ENCODE assay signal across 8 cellular contexts in the genomic region with DNA sequence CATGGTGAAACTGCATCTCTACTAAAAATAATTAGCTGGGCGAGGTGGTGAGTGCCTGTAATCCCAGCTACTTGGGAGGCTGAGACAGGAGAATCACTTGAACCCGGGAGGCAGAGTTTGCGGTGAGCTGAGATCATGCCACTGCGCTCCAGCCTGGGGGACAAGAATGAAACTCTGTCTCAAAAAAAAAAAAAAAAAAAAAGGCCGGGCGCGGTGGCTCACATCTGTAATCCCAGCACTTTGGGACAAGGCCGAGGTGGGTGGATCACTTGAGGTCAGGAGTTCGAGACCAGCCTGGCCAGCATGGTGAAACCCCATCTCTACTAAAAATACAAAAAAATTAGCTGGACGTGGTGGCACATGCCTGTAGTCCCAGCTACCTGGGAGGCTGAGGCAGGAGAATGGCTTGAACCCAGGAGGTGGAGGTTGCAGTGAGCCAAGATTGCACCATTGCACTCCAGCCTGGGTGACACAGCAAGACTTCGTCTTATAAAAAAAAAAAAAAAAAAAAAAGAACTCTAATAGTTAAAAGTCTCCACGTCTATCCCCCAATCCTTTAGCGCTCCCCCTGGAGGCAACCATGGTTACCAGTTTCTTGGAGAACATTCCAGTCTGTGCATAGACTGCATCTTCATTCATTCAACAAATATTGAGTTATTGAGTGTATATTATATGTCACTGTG. TPM values are rescaled to one million over a fixed set of nuclear protein-coding genes. Genes with fewer than 3 reads are reported as not detected.
DNase-seq lines count a peak whose midpoint lies in the region; ATAC-seq, FAIRE-seq and TF ChIP-seq lines count a peak whose summit lies in the region.
"Not testable (repeated sequence)": the region's sequence is repeated elsewhere in the genome, so short reads cannot be mapped to it uniquely, and the experiment has no call there.

No MANE protein-coding gene starts in this region.

- not testable (repeated sequence) for H2AFZ ChIP-seq in HepG2 (ENCODE audit: low read length)

- intact Hi-C loops in adrenal gland (cut with DNase I) (loop anchor here in 1 of 2 donors (5.0 kb wide), 1 partner anchor 33 kb away; a partner anchor contains a TSS), esophagus squamous epithelium (cut with DNase I) (loop anchor here (5.0 kb wide), 1 partner anchor 33 kb away; a partner anchor contains a TSS), HepG2 (cut with micrococcal nuclease; ENCODE audit: unreplicated experiment) (loop anchor here (5.0 kb wide), 1 partner anchor 67 kb away; a partner anchor contains a TSS)
- intact Hi-C loops in gastrocnemius medialis (cut with DNase I; ENCODE audit: low total_unique reads) = not testable (repeated sequence)

- BruUV-seq in HepG2 (replicated peaks; lab: Mats Ljungman, UMichigan) = not testable (repeated sequence)

- not testable (repeated sequence) for H4K20me1 ChIP-seq in HepG2 (ENCODE audit: insufficient read depth, low read length)

- H3K9me3 ChIP-seq in adrenal gland (replicated peaks in 1 of 3); esophagus squamous epithelium; HepG2 (ENCODE audit: low read length); gastrocnemius medialis: not testable (repeated sequence)

- H3K4me1 ChIP-seq in adrenal gland (replicated peaks in 1 of 2) = peaks cover 16 to 20% of the 10 kb centered on the region in 2 donors
- peaks cover 18 to 47% (median 20%) of the 10 kb centered on the region in 3 donors for H3K4me1 ChIP-seq in esophagus squamous epithelium
- peaks cover 18% of the 10 kb centered on the region for H3K4me1 ChIP-seq in HepG2 (ENCODE audit: insufficient read depth, low read length)
- peaks cover 13 to 23% of the 10 kb centered on the region in 2 donors for H3K4me1 ChIP-seq in gastrocnemius medialis

- ATAC-seq in HepG2 = not testable (repeated sequence)
- ATAC-seq in gastrocnemius medialis = peak in 1 of 2 donors; percentile 21

- TF ChIP-seq RAD21 in HepG2 (CRISPR knock-in tag; IDR thresholded peaks at IDR 0.05) = not testable (repeated sequence)

- TF ChIP-seq CTCF in AG09309 (IDR thresholded peaks at IDR 0.05; ENCODE audit: control insufficient read depth, insufficient read depth, low read depth, low read length, missing control alignments) (peak; percentile 52), GM12875 (IDR thresholded peaks at IDR 0.05; ENCODE audit: borderline replicate concordance, insufficient read depth, low read depth, low read length) (peak; percentile 18; the same call in 1 of the 2 replicates), adrenal gland (IDR thresholded peaks at IDR 0.05) (peak; percentile 11 to 47 (median 36)), esophagus squamous epithelium (IDR thresholded peaks at IDR 0.05) (peak in 4 of 6 experiments; percentile 14 to 45 (median 34)), HepG2 (CRISPR knock-in tag; IDR thresholded peaks at IDR 0.05) (peak; percentile 49), gastrocnemius medialis (IDR thresholded peaks at IDR 0.05 in 4 of 5, conservative IDR thresholded peaks at IDR 0.05 in 1 of 5) (peak in 3 of 5 experiments; percentile 24 to 47 (median 32))

- not testable (repeated sequence) for H3K4me2 ChIP-seq in HepG2 (ENCODE audit: low read depth, low read length)

- TF ChIP-seq POLR2A in adrenal gland (IDR thresholded peaks at IDR 0.05); esophagus squamous epithelium (IDR thresholded peaks at IDR 0.05); HepG2 (IDR thresholded peaks at IDR 0.05; ENCODE audit: insufficient read depth in 1 of 2, low read depth in 2 of 2, low read length in 2 of 2); gastrocnemius medialis (IDR thresholded peaks at IDR 0.05): not testable (repeated sequence)

- TF ChIP-seq EP300 in HepG2 (IDR thresholded peaks at IDR 0.05; ENCODE audit: low read depth in 2 of 2, low read length in 2 of 2); HepG2 (CRISPR knock-in tag; IDR thresholded peaks at IDR 0.05; ENCODE audit: borderline replicate concordance): not testable (repeated sequence)

- CTCF ChIA-PET in HepG2 (lab: Yijun Ruan, JAX; ENCODE audit: low intra/inter-chr PET ratio, low total read pairs) = interaction anchor here (0.6 to 1.3 kb wide), 3 partner anchors 22 to 33 kb away, joined by 3 to 10 read pairs (median 4); a partner anchor contains a TSS

- FAIRE-seq in HepG2 (lab: Jason Lieb, UNC) = not testable (repeated sequence)

- POLR2A ChIA-PET in HepG2 (lab: Yijun Ruan, JAX) = interaction anchor here (1.5 to 4.2 kb wide), 3 partner anchors 22 to 34 kb away, joined by 4 to 34 read pairs (median 8); a partner anchor contains a TSS

- DNase-seq in AG09309 (ENCODE audit: low read depth) (peak; percentile 69), NCI-H1105 treated with DMSO at 0.1 percent for 48 hours (lab: John Stamatoyannopoulos, UW) (peak; percentile 2), SHP77 treated with DMSO at 0.1 percent for 48 hours (lab: John Stamatoyannopoulos, UW) (peak; percentile 37), adrenal gland (peak; percentile 65 to 86 (median 78)), HepG2 (ENCODE audit: low spot score) (peak; percentile 57)
- DNase-seq in esophagus squamous epithelium (lab: John Stamatoyannopoulos, UW); gastrocnemius medialis: not testable (repeated sequence)

- H3K36me3 ChIP-seq in adrenal gland (replicated peaks in 1 of 2); HepG2 (replicated peaks in 1 of 2; ENCODE audit: control insufficient read depth in 1 of 2, insufficient read depth in 2 of 2, low read length in 2 of 2); gastrocnemius medialis: not testable (repeated sequence)
- H3K36me3 ChIP-seq in esophagus squamous epithelium = peaks cover 0 to 31% (median 0%) of the 10 kb centered on the region in 3 donors

- not testable (repeated sequence) for H3K27ac ChIP-seq in adrenal gland; esophagus squamous epithelium; HepG2 (ENCODE audit: extremely low read length, insufficient read depth, low read length); gastrocnemius medialis

- H3K79me2 ChIP-seq in HepG2 (ENCODE audit: insufficient read depth, low read length) = not testable (repeated sequence)

- WGBS in adrenal gland, 4 donors = 54 to 63% (median 60%) methylated on average over 13 of the region's 13 CpGs
- WGBS in esophagus squamous epithelium, 2 donors = 63 to 66% methylated on average over 13 of the region's 13 CpGs
- WGBS in HepG2 (ENCODE audit: low lambda C conversion rate) = 63% methylated on average over 13 of the region's 13 CpGs

- in situ Hi-C loops in HepG2 (cut with HindIII; ENCODE audit: extremely low pct_ligation_motif_present, low pct_unique_long_range_greater_than_20kb) (loop anchor here (5.0 kb wide), 1 partner anchor 33 kb away; a partner anchor contains a TSS), gastrocnemius medialis (cut with MboI; ENCODE audit: low sequenced_read_pairs in 4 of 4) (loop anchor here in 1 of 4 donors (5.0 kb wide), 1 partner anchor 33 kb away; a partner anchor contains a TSS)

- H3K9ac ChIP-seq in HepG2 (ENCODE audit: insufficient read depth, low read depth, low read length) = not testable (repeated sequence)

- H3K27me3 ChIP-seq in adrenal gland; esophagus squamous epithelium; HepG2 (ENCODE audit: control insufficient read depth in 1 of 2, insufficient read depth in 2 of 2, low read length in 2 of 2); gastrocnemius medialis: not testable (repeated sequence)

- not testable (repeated sequence) for H3K4me3 ChIP-seq in AG09309 (ENCODE audit: control insufficient read depth, low read depth, low read length); GM12875 (ENCODE audit: low read depth, low read length); adrenal gland; esophagus squamous epithelium; HepG2 (replicated peaks in 1 of 3; ENCODE audit: insufficient read depth in 1 of 3, low read depth in 2 of 3, low read length in 3 of 3); gastrocnemius medialis

RNA-seq across cellular contexts. Expression of a gene that starts 2.1 kb away (rescaled TPM):
- total RNA-seq in adrenal gland (not detected), esophagus squamous epithelium (not detected), HepG2 (2016; rRNA removed; fragmentation: Illumina TruSeq; extraction: Trizol) (0.29 TPM in 1 of 2 replicates, not detected in the other), gastrocnemius medialis (not detected)
- polyA plus RNA-seq in adrenal gland (not detected), HepG2 (2011; rRNA removed) (not detected in 2 replicates)
- not detected in 2 replicates for total RNA-seq in HepG2 (2016; cell fraction: cytosol; rRNA removed; fragmentation: Illumina TruSeq; extraction: Trizol; ENCODE audit: low read depth)
- 0.32 TPM in 1 of 2 replicates, not detected in the other for total RNA-seq in HepG2 (2016; cell fraction: insoluble cytoplasmic fraction; rRNA removed; fragmentation: Illumina TruSeq; extraction: Trizol)
- not detected in 2 replicates for total RNA-seq in HepG2 (2016; cell fraction: membrane; rRNA removed; fragmentation: Illumina TruSeq; extraction: Trizol)
- total RNA-seq in HepG2 (2016; cell fraction: nucleus; rRNA removed; fragmentation: Illumina TruSeq; extraction: Trizol) = 1.1 and 1.3 TPM in 2 replicates
- polyA plus RNA-seq in HepG2 (2011; cell fraction: cytosol; rRNA removed) = not detected in 2 replicates
- polyA plus RNA-seq in HepG2 (2011; cell fraction: nucleus; rRNA removed) = 0.29 and 0.40 TPM in 2 replicates
- polyA plus RNA-seq in HepG2 (2012) = not detected in 2 replicates
- polyA plus RNA-seq in HepG2 (2016; cell fraction: cytosol; fragmentation: Illumina TruSeq; extraction: Trizol; ENCODE audit: low read depth) = not detected in 2 replicates
- not detected in 2 replicates for polyA plus RNA-seq in HepG2 (2016; cell fraction: insoluble cytoplasmic fraction; fragmentation: Illumina TruSeq; extraction: Trizol; ENCODE audit: low read depth)
- not detected in 2 replicates for polyA plus RNA-seq in HepG2 (2016; cell fraction: membrane; fragmentation: Illumina TruSeq; extraction: Trizol; ENCODE audit: low read depth)
- not detected in 2 replicates for polyA plus RNA-seq in HepG2 (2016; cell fraction: nucleus; fragmentation: Illumina TruSeq; extraction: Trizol; ENCODE audit: insufficient read depth, low read depth)
- polyA minus RNA-seq in HepG2 (2011; rRNA and poly(A)+ RNA removed; ENCODE audit: low replicate concordance) = 1.3 and 7.6 TPM in 2 replicates
- polyA minus RNA-seq in HepG2 (2011; cell fraction: cytosol; rRNA and poly(A)+ RNA removed) = not detected in 2 replicates
- polyA minus RNA-seq in HepG2 (2011; cell fraction: nucleus; rRNA and poly(A)+ RNA removed) = 1.6 TPM in 1 of 2 replicates, not detected in the other

RNA-seq across cellular contexts. Expression of a gene that starts 7.2 kb away (rescaled TPM):
- total RNA-seq in adrenal gland (100 to 1,000 TPM in 1 of 8 donors, 10 to 100 TPM in 7; 60.1 to 126 (median 83.5) TPM), esophagus squamous epithelium (100 to 1,000 TPM; 101 to 220 (median 113) TPM), HepG2 (2016; rRNA removed; fragmentation: Illumina TruSeq; extraction: Trizol) (10.1 and 15.5 TPM in 2 replicates), gastrocnemius medialis (100 to 1,000 TPM in 1 of 4 donors, 10 to 100 TPM in 3; 61.3 to 100 (median 73.1) TPM)
- polyA plus RNA-seq in adrenal gland (10 to 100 TPM; 22.4 to 97.3 (median 27.9) TPM), HepG2 (2011; rRNA removed) (17.5 and 22.3 TPM in 2 replicates)
- total RNA-seq in HepG2 (2016; cell fraction: cytosol; rRNA removed; fragmentation: Illumina TruSeq; extraction: Trizol; ENCODE audit: low read depth) = 2.1 and 2.9 TPM in 2 replicates
- 9.4 and 15.2 TPM in 2 replicates for total RNA-seq in HepG2 (2016; cell fraction: insoluble cytoplasmic fraction; rRNA removed; fragmentation: Illumina TruSeq; extraction: Trizol)
- total RNA-seq in HepG2 (2016; cell fraction: membrane; rRNA removed; fragmentation: Illumina TruSeq; extraction: Trizol) = 7.3 and 8.2 TPM in 2 replicates
- 12.6 TPM in 2 replicates for total RNA-seq in HepG2 (2016; cell fraction: nucleus; rRNA removed; fragmentation: Illumina TruSeq; extraction: Trizol)
- 15.0 and 19.2 TPM in 2 replicates for polyA plus RNA-seq in HepG2 (2011; cell fraction: cytosol; rRNA removed)
- polyA plus RNA-seq in HepG2 (2011; cell fraction: nucleus; rRNA removed) = 45.5 and 50.7 TPM in 2 replicates
- polyA plus RNA-seq in HepG2 (2012) = 9.8 and 10.8 TPM in 2 replicates
- polyA plus RNA-seq in HepG2 (2016; cell fraction: cytosol; fragmentation: Illumina TruSeq; extraction: Trizol; ENCODE audit: low read depth) = 1.1 and 1.7 TPM in 2 replicates
- 10.5 and 12.2 TPM in 2 replicates for polyA plus RNA-seq in HepG2 (2016; cell fraction: insoluble cytoplasmic fraction; fragmentation: Illumina TruSeq; extraction: Trizol; ENCODE audit: low read depth)
- polyA plus RNA-seq in HepG2 (2016; cell fraction: membrane; fragmentation: Illumina TruSeq; extraction: Trizol; ENCODE audit: low read depth) = 4.4 and 5.4 TPM in 2 replicates
- 31.6 and 39.9 TPM in 2 replicates for polyA plus RNA-seq in HepG2 (2016; cell fraction: nucleus; fragmentation: Illumina TruSeq; extraction: Trizol; ENCODE audit: insufficient read depth, low read depth)
- 32.5 and 45.9 TPM in 2 replicates for polyA minus RNA-seq in HepG2 (2011; rRNA and poly(A)+ RNA removed; ENCODE audit: low replicate concordance)
- polyA minus RNA-seq in HepG2 (2011; cell fraction: cytosol; rRNA and poly(A)+ RNA removed) = 9.9 and 13.2 TPM in 2 replicates
- 10.3 and 13.3 TPM in 2 replicates for polyA minus RNA-seq in HepG2 (2011; cell fraction: nucleus; rRNA and poly(A)+ RNA removed)

RNA-seq across cellular contexts. Expression of a gene that starts 12.3 kb away (rescaled TPM):
- total RNA-seq in adrenal gland = 10 to 100 TPM; 21.6 to 43.0 (median 28.6) TPM
- polyA plus RNA-seq in adrenal gland = 10 to 100 TPM; 30.7 to 65.5 (median 41.1) TPM
- 10 to 100 TPM; 21.5 to 30.9 (median 29.5) TPM for total RNA-seq in esophagus squamous epithelium
- total RNA-seq in HepG2 (2016; rRNA removed; fragmentation: Illumina TruSeq; extraction: Trizol) = 32.8 and 32.9 TPM in 2 replicates
- total RNA-seq in HepG2 (2016; cell fraction: cytosol; rRNA removed; fragmentation: Illumina TruSeq; extraction: Trizol; ENCODE audit: low read depth) = 21.5 and 22.7 TPM in 2 replicates
- 29.0 and 37.1 TPM in 2 replicates for total RNA-seq in HepG2 (2016; cell fraction: insoluble cytoplasmic fraction; rRNA removed; fragmentation: Illumina TruSeq; extraction: Trizol)
- total RNA-seq in HepG2 (2016; cell fraction: membrane; rRNA removed; fragmentation: Illumina TruSeq; extraction: Trizol) = 23.4 and 27.9 TPM in 2 replicates
- total RNA-seq in HepG2 (2016; cell fraction: nucleus; rRNA removed; fragmentation: Illumina TruSeq; extraction: Trizol) = 37.9 and 38.9 TPM in 2 replicates
- polyA plus RNA-seq in HepG2 (2011; rRNA removed) = 25.9 and 30.3 TPM in 2 replicates
- polyA plus RNA-seq in HepG2 (2011; cell fraction: cytosol; rRNA removed) = 16.4 and 22.8 TPM in 2 replicates
- polyA plus RNA-seq in HepG2 (2011; cell fraction: nucleus; rRNA removed) = 84.3 and 94.4 TPM in 2 replicates
- polyA plus RNA-seq in HepG2 (2012) = 15.3 and 18.2 TPM in 2 replicates
- 17.3 and 18.3 TPM in 2 replicates for polyA plus RNA-seq in HepG2 (2016; cell fraction: cytosol; fragmentation: Illumina TruSeq; extraction: Trizol; ENCODE audit: low read depth)
- polyA plus RNA-seq in HepG2 (2016; cell fraction: insoluble cytoplasmic fraction; fragmentation: Illumina TruSeq; extraction: Trizol; ENCODE audit: low read depth) = 28.5 and 31.1 TPM in 2 replicates
- 17.7 and 19.3 TPM in 2 replicates for polyA plus RNA-seq in HepG2 (2016; cell fraction: membrane; fragmentation: Illumina TruSeq; extraction: Trizol; ENCODE audit: low read depth)
- 64.3 and 72.6 TPM in 2 replicates for polyA plus RNA-seq in HepG2 (2016; cell fraction: nucleus; fragmentation: Illumina TruSeq; extraction: Trizol; ENCODE audit: insufficient read depth, low read depth)
- 34.0 and 163 TPM in 2 replicates for polyA minus RNA-seq in HepG2 (2011; rRNA and poly(A)+ RNA removed; ENCODE audit: low replicate concordance)
- 7.6 and 9.5 TPM in 2 replicates for polyA minus RNA-seq in HepG2 (2011; cell fraction: cytosol; rRNA and poly(A)+ RNA removed)
- polyA minus RNA-seq in HepG2 (2011; cell fraction: nucleus; rRNA and poly(A)+ RNA removed) = 15.7 and 16.8 TPM in 2 replicates
- total RNA-seq in gastrocnemius medialis = 10 to 100 TPM; 26.6 to 36.8 (median 31.7) TPM

RNA-seq across cellular contexts. Expression of a gene that starts 21.0 kb away (rescaled TPM):
- 10 to 100 TPM; 23.2 to 41.4 (median 29.5) TPM for total RNA-seq in adrenal gland
- polyA plus RNA-seq in adrenal gland = 10 to 100 TPM; 12.4 to 51.0 (median 22.3) TPM
- 10 to 100 TPM; 34.9 to 72.8 (median 55.3) TPM for total RNA-seq in esophagus squamous epithelium
- 217 and 268 TPM in 2 replicates for total RNA-seq in HepG2 (2016; rRNA removed; fragmentation: Illumina TruSeq; extraction: Trizol)
- 95.8 and 111 TPM in 2 replicates for total RNA-seq in HepG2 (2016; cell fraction: cytosol; rRNA removed; fragmentation: Illumina TruSeq; extraction: Trizol; ENCODE audit: low read depth)
- 219 and 283 TPM in 2 replicates for total RNA-seq in HepG2 (2016; cell fraction: insoluble cytoplasmic fraction; rRNA removed; fragmentation: Illumina TruSeq; extraction: Trizol)
- 160 and 171 TPM in 2 replicates for total RNA-seq in HepG2 (2016; cell fraction: membrane; rRNA removed; fragmentation: Illumina TruSeq; extraction: Trizol)
- total RNA-seq in HepG2 (2016; cell fraction: nucleus; rRNA removed; fragmentation: Illumina TruSeq; extraction: Trizol) = 75.7 and 82.8 TPM in 2 replicates
- 122 and 222 TPM in 2 replicates for polyA plus RNA-seq in HepG2 (2011; rRNA removed)
- 141 and 184 TPM in 2 replicates for polyA plus RNA-seq in HepG2 (2011; cell fraction: cytosol; rRNA removed)
- 54.7 and 67.5 TPM in 2 replicates for polyA plus RNA-seq in HepG2 (2011; cell fraction: nucleus; rRNA removed)
- polyA plus RNA-seq in HepG2 (2012) = 103 and 128 TPM in 2 replicates
- polyA plus RNA-seq in HepG2 (2016; cell fraction: cytosol; fragmentation: Illumina TruSeq; extraction: Trizol; ENCODE audit: low read depth) = 98.3 and 114 TPM in 2 replicates
- 306 and 328 TPM in 2 replicates for polyA plus RNA-seq in HepG2 (2016; cell fraction: insoluble cytoplasmic fraction; fragmentation: Illumina TruSeq; extraction: Trizol; ENCODE audit: low read depth)
- polyA plus RNA-seq in HepG2 (2016; cell fraction: membrane; fragmentation: Illumina TruSeq; extraction: Trizol; ENCODE audit: low read depth) = 149 and 155 TPM in 2 replicates
- polyA plus RNA-seq in HepG2 (2016; cell fraction: nucleus; fragmentation: Illumina TruSeq; extraction: Trizol; ENCODE audit: insufficient read depth, low read depth) = 139 and 158 TPM in 2 replicates
- 89.2 and 369 TPM in 2 replicates for polyA minus RNA-seq in HepG2 (2011; rRNA and poly(A)+ RNA removed; ENCODE audit: low replicate concordance)
- 31.4 and 39.6 TPM in 2 replicates for polyA minus RNA-seq in HepG2 (2011; cell fraction: cytosol; rRNA and poly(A)+ RNA removed)
- polyA minus RNA-seq in HepG2 (2011; cell fraction: nucleus; rRNA and poly(A)+ RNA removed) = 20.0 and 31.2 TPM in 2 replicates
- 10 to 100 TPM in 1 of 4 donors, 1 to 10 TPM in 3; 3.6 to 15.7 (median 7.9) TPM for total RNA-seq in gastrocnemius medialis

RNA-seq across cellular contexts. Expression of a gene that starts 24.9 kb away (rescaled TPM):
- total RNA-seq in adrenal gland (100 to 1,000 TPM in 7 of 8 donors, 10 to 100 TPM in 1; 86.2 to 240 (median 126) TPM), esophagus squamous epithelium (10 to 100 TPM; 37.6 to 80.9 (median 65.8) TPM), HepG2 (2016; rRNA removed; fragmentation: Illumina TruSeq; extraction: Trizol) (52.0 and 55.0 TPM in 2 replicates), gastrocnemius medialis (100 to 1,000 TPM in 1 of 4 donors, 10 to 100 TPM in 3; 27.4 to 135 (median 54.9) TPM)
- polyA plus RNA-seq in adrenal gland (100 to 1,000 TPM; 167 to 260 (median 249) TPM), HepG2 (2011; rRNA removed) (137 and 146 TPM in 2 replicates)
- 10.4 and 11.4 TPM in 2 replicates for total RNA-seq in HepG2 (2016; cell fraction: cytosol; rRNA removed; fragmentation: Illumina TruSeq; extraction: Trizol; ENCODE audit: low read depth)
- total RNA-seq in HepG2 (2016; cell fraction: insoluble cytoplasmic fraction; rRNA removed; fragmentation: Illumina TruSeq; extraction: Trizol) = 43.4 and 62.0 TPM in 2 replicates
- total RNA-seq in HepG2 (2016; cell fraction: membrane; rRNA removed; fragmentation: Illumina TruSeq; extraction: Trizol) = 32.4 and 34.5 TPM in 2 replicates
- 38.5 and 42.7 TPM in 2 replicates for total RNA-seq in HepG2 (2016; cell fraction: nucleus; rRNA removed; fragmentation: Illumina TruSeq; extraction: Trizol)
- 58.2 and 72.4 TPM in 2 replicates for polyA plus RNA-seq in HepG2 (2011; cell fraction: cytosol; rRNA removed)
- polyA plus RNA-seq in HepG2 (2011; cell fraction: nucleus; rRNA removed) = 261 and 328 TPM in 2 replicates
- 46.9 and 60.8 TPM in 2 replicates for polyA plus RNA-seq in HepG2 (2012)
- 13.4 and 13.5 TPM in 2 replicates for polyA plus RNA-seq in HepG2 (2016; cell fraction: cytosol; fragmentation: Illumina TruSeq; extraction: Trizol; ENCODE audit: low read depth)
- polyA plus RNA-seq in HepG2 (2016; cell fraction: insoluble cytoplasmic fraction; fragmentation: Illumina TruSeq; extraction: Trizol; ENCODE audit: low read depth) = 59.8 and 73.1 TPM in 2 replicates
- 34.6 and 37.7 TPM in 2 replicates for polyA plus RNA-seq in HepG2 (2016; cell fraction: membrane; fragmentation: Illumina TruSeq; extraction: Trizol; ENCODE audit: low read depth)
- polyA plus RNA-seq in HepG2 (2016; cell fraction: nucleus; fragmentation: Illumina TruSeq; extraction: Trizol; ENCODE audit: insufficient read depth, low read depth) = 141 and 171 TPM in 2 replicates
- polyA minus RNA-seq in HepG2 (2011; rRNA and poly(A)+ RNA removed; ENCODE audit: low replicate concordance) = 119 and 193 TPM in 2 replicates
- 49.8 and 52.4 TPM in 2 replicates for polyA minus RNA-seq in HepG2 (2011; cell fraction: cytosol; rRNA and poly(A)+ RNA removed)
- polyA minus RNA-seq in HepG2 (2011; cell fraction: nucleus; rRNA and poly(A)+ RNA removed) = 37.5 and 41.5 TPM in 2 replicates
